In the genomic region with DNA sequence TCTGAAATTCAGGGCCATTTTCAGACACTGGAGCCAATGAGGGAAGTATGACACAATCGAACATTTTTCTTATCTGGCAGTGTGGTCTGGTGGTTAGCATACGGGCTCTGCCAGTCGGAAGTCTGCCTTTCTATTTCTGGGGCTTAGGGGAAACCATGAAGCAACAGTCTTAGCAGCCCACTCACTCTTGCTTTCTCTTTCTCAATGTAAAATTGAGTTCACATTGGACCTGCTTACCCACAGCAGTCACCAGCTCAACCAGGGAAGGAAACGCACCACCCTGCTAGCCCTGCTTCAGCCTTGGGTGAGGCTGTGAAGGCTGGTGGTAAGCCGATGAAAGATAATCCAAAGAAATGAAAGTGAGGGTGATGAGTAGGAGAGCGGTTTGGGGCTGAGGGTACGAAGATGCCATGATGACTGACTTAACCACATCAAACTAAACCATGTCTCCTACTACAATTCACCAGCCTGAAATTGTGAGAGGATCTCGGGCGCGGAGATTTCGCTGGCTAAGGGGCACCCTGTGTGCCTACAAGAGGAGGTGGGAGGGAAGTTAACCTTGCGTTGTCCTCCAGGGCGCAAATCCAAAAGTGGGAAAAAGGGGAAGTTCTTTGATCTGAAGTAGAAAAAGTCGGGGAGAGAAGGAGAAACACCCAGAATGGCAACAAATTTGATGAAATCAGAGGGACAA, we compare ENCODE assay signal across 1 cellular context.
TF ChIP-seq lines count a peak whose summit lies in the region.

No MANE protein-coding gene starts in this region.

TF ChIP-seq in K562, 482 proteins besides CTCF, POLR2A, EP300 and RAD21 (continued from another document):
- 0 out of 2 replicates have a peak, but pooled peaks have one; percentile 19 for TF ChIP-seq TCFL5 (CRISPR knock-in tag; conservative IDR thresholded peaks at IDR 0.05)
- TF ChIP-seq GTF2E2 (tag; IDR thresholded peaks at IDR 0.05): 0 out of 2 replicates have a peak, but pooled peaks have one; percentile 14
- TF ChIP-seq ZBTB8A (IDR thresholded peaks at IDR 0.05; ENCODE audit: partially characterized antibody): no peak
- TF ChIP-seq, protein P1, sequence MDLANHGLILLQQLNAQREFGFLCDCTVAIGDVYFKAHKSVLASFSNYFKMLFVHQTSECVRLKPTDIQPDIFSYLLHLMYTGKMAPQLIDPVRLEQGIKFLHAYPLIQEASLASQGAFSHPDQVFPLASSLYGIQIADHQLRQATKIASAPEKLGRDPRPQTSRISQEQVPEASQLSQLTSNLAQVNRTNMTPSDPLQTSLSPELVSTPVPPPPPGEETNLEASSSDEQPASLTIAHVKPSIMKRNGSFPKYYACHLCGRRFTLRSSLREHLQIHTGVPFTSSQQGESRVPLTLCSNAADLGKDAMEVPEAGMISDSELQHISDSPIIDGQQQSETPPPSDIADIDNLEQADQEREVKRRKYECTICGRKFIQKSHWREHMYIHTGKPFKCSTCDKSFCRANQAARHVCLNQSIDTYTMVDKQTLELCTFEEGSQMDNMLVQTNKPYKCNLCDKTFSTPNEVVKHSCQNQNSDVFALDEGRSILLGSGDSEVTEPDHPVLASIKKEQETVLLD (IDR thresholded peaks at IDR 0.05): 0 out of 2 replicates have a peak, but pooled peaks have one; percentile 19
- no peak for TF ChIP-seq HNRNPK (IDR thresholded peaks at IDR 0.05; ENCODE audit: low read depth, low read length, poor library complexity, severe bottlenecking)
- no peak for TF ChIP-seq MAFF (IDR thresholded peaks at IDR 0.05; ENCODE audit: low read length)
- no peak for TF ChIP-seq ZNF175 (CRISPR knock-in tag; IDR thresholded peaks at IDR 0.05; ENCODE audit: low read depth)
- TF ChIP-seq SMARCA4 (IDR thresholded peaks at IDR 0.05): peak; percentile 40; the same call in 1 of the 2 replicates
- no peak for TF ChIP-seq DIDO1 (tag; IDR thresholded peaks at IDR 0.05; ENCODE audit: low read depth)
